In the genomic region with DNA sequence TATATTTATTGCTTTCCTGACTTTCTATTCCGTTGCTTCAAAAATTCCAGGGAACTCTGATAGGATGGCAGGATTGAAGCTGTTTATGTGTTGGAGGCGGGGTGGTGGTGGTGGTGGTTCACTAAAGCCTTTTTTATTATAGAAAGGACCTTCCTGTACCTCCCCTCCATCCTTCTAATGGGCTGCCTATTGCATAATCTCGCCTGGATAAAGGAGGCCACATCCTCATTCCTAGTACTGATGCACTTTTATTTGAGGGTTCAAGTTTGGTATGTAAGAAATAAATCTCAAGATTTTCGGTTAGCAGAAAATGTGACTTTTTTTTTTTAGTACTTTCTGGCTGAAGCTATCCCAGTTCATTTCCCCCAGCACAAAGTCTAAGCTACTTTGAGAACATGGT, we compare ENCODE assay signal across 26 cellular contexts. TPM values are rescaled to one million over a fixed set of nuclear protein-coding genes. Genes with fewer than 3 reads are reported as not detected.
"Had no signal": no experiment of that assay in that cellular context is flagged by ENCODE, and none has a peak within 500 bp of the region (broad histone marks: within the 10 kb centered on the region; RNA-seq: fewer than 3 reads in every experiment).

No MANE protein-coding gene starts in this region.

- ATAC-seq: activated CD8-positive, alpha-beta memory T cell treated with anti-CD3 and anti-CD28 coated beads, Interleukin-2, amount 10 ng/mL, durations not matched to agents 7 days and 5 days; activated naive CD4-positive, alpha-beta T cell treated with anti-CD3 and anti-CD28 coated beads, Interleukin-2, amount 50 U/mL, for 72 hours; SK-N-SH treated with all-trans-retinoic acid at 6 μM for 48 hours had no signal

- H3K4me3 ChIP-seq: breast epithelium, SJSA1 had no signal

- DNase-seq: activated B cell treated with CpG ODN at 0.5 μM for 24 hours; activated CD4-positive, alpha-beta T cell treated with anti-CD3 and anti-CD28 coated beads for 1 hour; activated CD4-positive, alpha-beta T cell treated with anti-CD3 and anti-CD28 coated beads, Interleukin-2, amount 10 ng/mL, durations not matched to agents 24 days and 14 days; activated CD4-positive, alpha-beta T cell treated with anti-CD3 and anti-CD28 coated beads, Interleukin-2, amount 50 U/mL, for 48 hours; activated CD8-positive, alpha-beta memory T cell treated with anti-CD3 and anti-CD28 coated beads, Interleukin-2, amount 10 ng/mL, durations not matched to agents 7 days and 5 days; activated effector memory CD4-positive, alpha-beta T cell treated with Interleukin-2 at 50 U/mL for 16 hours; activated naive CD4-positive, alpha-beta T cell treated with Interleukin-2 at 50 U/mL for 16 hours; activated T-cell treated with anti-CD3 and anti-CD28 coated beads, Interleukin-2, amount 50 U/mL, for 24 hours; anterior cingulate cortex; central memory CD4-positive, alpha-beta T cell; Karpas-422; MM.1S; NCI-H1105 treated with DMSO at 0.1 percent for 48 hours; NCI-H1436 treated with DMSO at 0.1 percent for 48 hours; NCI-H187; NCI-H2081 treated with DMSO at 0.1 percent for 48 hours; NCI-H446; NCI-H524; SHP77; SW 1271 had no signal

- H3K27ac ChIP-seq: breast epithelium had no signal

- H3K9me3 ChIP-seq: SJSA1 had no signal

- H3K27me3 ChIP-seq: breast epithelium, SJSA1 had no signal

- H3K4me1 ChIP-seq: breast epithelium had no signal

- H3K36me3 ChIP-seq: breast epithelium, SJSA1 had no signal

RNA-seq across cellular contexts. Expression of a gene that starts 18.7 kb away (rescaled TPM):
- total RNA-seq: activated B cell treated with CpG ODN at 0.5 μM for 24 hours; activated CD4-positive, alpha-beta T cell treated with anti-CD3 and anti-CD28 coated beads, Interleukin-2, amount 10 ng/mL, durations not matched to agents 24 days and 14 days; activated CD8-positive, alpha-beta memory T cell treated with anti-CD3 and anti-CD28 coated beads, Interleukin-2, amount 10 ng/mL, durations not matched to agents 7 days and 5 days; activated naive CD4-positive, alpha-beta T cell treated with anti-CD3 and anti-CD28 coated beads, Interleukin-2, amount 50 U/mL, for 72 hours; activated T-helper 1 cell treated with anti-CD3 and anti-CD28 coated beads, Interleukin-12 subunit alpha, Interleukin-12 subunit beta, Interleukin-2, Interleukin-4 antibody, amounts not matched to agents 30 ng/mL and 10 ng/mL and 1 ng/mL, durations not matched to agents 14 hours and 24 hours and 36 hours; T-helper 1 cell treated with Interleukin-12 subunit alpha and Interleukin-12 subunit beta and Interleukin-4 antibody, amounts not matched to agents 30 ng/mL and 1 ng/mL, for 36 hours had no signal

RNA-seq across cellular contexts. Expression of a gene that starts 28.3 kb away (rescaled TPM):
- total RNA-seq: activated B cell treated with CpG ODN at 0.5 μM for 24 hours; activated CD4-positive, alpha-beta T cell treated with anti-CD3 and anti-CD28 coated beads, Interleukin-2, amount 10 ng/mL, durations not matched to agents 24 days and 14 days; activated CD8-positive, alpha-beta memory T cell treated with anti-CD3 and anti-CD28 coated beads, Interleukin-2, amount 10 ng/mL, durations not matched to agents 7 days and 5 days; activated naive CD4-positive, alpha-beta T cell treated with anti-CD3 and anti-CD28 coated beads, Interleukin-2, amount 50 U/mL, for 72 hours; activated T-helper 1 cell treated with anti-CD3 and anti-CD28 coated beads, Interleukin-12 subunit alpha, Interleukin-12 subunit beta, Interleukin-2, Interleukin-4 antibody, amounts not matched to agents 30 ng/mL and 10 ng/mL and 1 ng/mL, durations not matched to agents 14 hours and 24 hours and 36 hours; SJSA1; T-helper 1 cell treated with Interleukin-12 subunit alpha and Interleukin-12 subunit beta and Interleukin-4 antibody, amounts not matched to agents 30 ng/mL and 1 ng/mL, for 36 hours had no signal
